In genomic region chr6:20367716-20368485, GRCh38 we compare ENCODE assay signal across 13 cellular contexts. TPM values are rescaled to one million over a fixed set of nuclear protein-coding genes. Genes with fewer than 3 reads are reported as not detected.
A peak's percentile ranks its signal among the peaks of the same experiment; 100 is the strongest.
DNase-seq lines count a peak whose midpoint lies in the region; ATAC-seq and TF ChIP-seq lines count a peak whose summit lies in the region.
"Had no signal": no experiment of that assay in that cellular context is flagged by ENCODE, and none has a peak within 500 bp of the region (broad histone marks: within the 10 kb centered on the region; RNA-seq: fewer than 3 reads in every experiment).

No MANE protein-coding gene starts in this region.

- peaks cover 10% of the 10 kb centered on the region for H3K9me3 Mint-ChIP-seq in activated naive CD4-positive, alpha-beta T cell treated with anti-CD3 and anti-CD28 coated beads, Interleukin-2, amount 50 U/mL, for 24 hours
- H3K9me3 Mint-ChIP-seq: memory B cell had no signal

- peaks cover 2% of the 10 kb centered on the region for H3K36me3 Mint-ChIP-seq in activated naive CD4-positive, alpha-beta T cell treated with anti-CD3 and anti-CD28 coated beads, Interleukin-2, amount 50 U/mL, for 24 hours
- H3K36me3 Mint-ChIP-seq: memory B cell had no signal

- H3K9ac ChIP-seq in GM23248, result no peak overlapping the region

- 76% methylated on average over 2 of the region's 2 CpGs for WGBS in GM23248 (ENCODE audit: low coverage in 1 of 2, low lambda C conversion rate in 2 of 2, missing lambda C conversion rate in 2 of 2), 2 experiments

- H3K27me3 Mint-ChIP-seq in activated naive CD4-positive, alpha-beta T cell treated with anti-CD3 and anti-CD28 coated beads, Interleukin-2, amount 50 U/mL, for 24 hours, result no peaks in the 10 kb centered on the region

- no peak for ATAC-seq in HG03196 (IDR thresholded peaks at IDR 0.05; ENCODE audit: unreplicated experiment)
- ATAC-seq: heart right ventricle, Panc1 had no signal

- H3K9me2 ChIP-seq in GM23248 (ENCODE audit: insufficient read depth), result no peaks in the 10 kb centered on the region

- peaks cover 76% of the 10 kb centered on the region for H3K4me1 Mint-ChIP-seq in activated naive CD4-positive, alpha-beta T cell treated with anti-CD3 and anti-CD28 coated beads, Interleukin-2, amount 50 U/mL, for 24 hours

- H3K4me2 ChIP-seq in GM23248 (ENCODE audit: unreplicated experiment), result no peak overlapping the region

- no peak for TF ChIP-seq CTCF in ascending aorta (IDR thresholded peaks at IDR 0.05)
- TF ChIP-seq CTCF in GM13976 (IDR thresholded peaks at IDR 0.05; ENCODE audit: borderline replicate concordance, control extremely low read depth, extremely low read depth, insufficient read depth, missing control alignments), result no peak

- H3K36me3 ChIP-seq in GM23248 (ENCODE audit: low read depth), result no peaks in the 10 kb centered on the region
- H3K36me3 ChIP-seq in ascending aorta, result no peaks in the 10 kb centered on the region
- H3K36me3 ChIP-seq: heart right ventricle had no signal

- H4K20me1 ChIP-seq in GM23248 (ENCODE audit: insufficient read depth), result no peaks in the 10 kb centered on the region

- H3K4me3 ChIP-seq in GM23248 (no peak overlapping the region), ascending aorta (no peak overlapping the region)
- H3K4me3 ChIP-seq: heart right ventricle had no signal

- H3F3A ChIP-seq in GM23248 (ENCODE audit: insufficient read depth), result no peaks in the 10 kb centered on the region

- H3K27ac Mint-ChIP-seq in activated naive CD4-positive, alpha-beta T cell treated with anti-CD3 and anti-CD28 coated beads, Interleukin-2, amount 50 U/mL, for 24 hours, result peak overlapping the region; percentile 94
- H3K27ac Mint-ChIP-seq: memory B cell had no signal

- H3K79me2 ChIP-seq in GM23248 (ENCODE audit: insufficient read depth), result no peaks in the 10 kb centered on the region

- no peaks in the 10 kb centered on the region for H3K4me1 ChIP-seq in GM23248 (ENCODE audit: insufficient read depth)
- no peaks in the 10 kb centered on the region for H3K4me1 ChIP-seq in ascending aorta
- H3K4me1 ChIP-seq: heart right ventricle had no signal

- no peaks in the 10 kb centered on the region; the same call in 1 of the 2 replicates for H3K27me3 ChIP-seq in GM23248 (replicated peaks; ENCODE audit: insufficient read depth)
- no peaks in the 10 kb centered on the region for H3K27me3 ChIP-seq in ascending aorta

- DNase-seq in Ammon's horn (ENCODE audit: low spot score) (peak; percentile 66), GM23248 (peak; percentile 26), iris pigment epithelial cell (ENCODE audit: low read depth) (peak; percentile 34), ascending aorta (ENCODE audit: low spot score in 2 of 2) (no peak), GM13976 (ENCODE audit: low spot score) (no peak)
- DNase-seq in NK-92 treated with Interleukin-12 subunit alpha and Interleukin-12 subunit beta, amount 100 ng/mL, for 24 hours (lab: John Stamatoyannopoulos, UW), result no peak
- DNase-seq: COR-L47, heart right ventricle, KG1 had no signal

- peak overlapping the region; percentile 66 for H3K4me3 Mint-ChIP-seq in activated naive CD4-positive, alpha-beta T cell treated with anti-CD3 and anti-CD28 coated beads, Interleukin-2, amount 50 U/mL, for 24 hours
- H3K4me3 Mint-ChIP-seq: memory B cell had no signal

- H3K27ac ChIP-seq in GM23248, result no peak overlapping the region
- H3K27ac ChIP-seq in ascending aorta, result no peak overlapping the region

- intact Hi-C loops in ascending aorta (cut with DNase I), result no loop called here

- H3K9me3 ChIP-seq in GM23248 (ENCODE audit: low read depth) (no peaks in the 10 kb centered on the region), ascending aorta (no peaks in the 10 kb centered on the region)
- H3K9me3 ChIP-seq: heart right ventricle had no signal

- in situ Hi-C loops in GM23248 (cut with MboI), result no loop called here
- in situ Hi-C loops in GM13976 (cut with MboI; ENCODE audit: low sequenced_read_pairs, unreplicated experiment), result no loop called here

- H2AFZ ChIP-seq in GM23248, result no peak overlapping the region

RNA-seq across cellular contexts. Expression of gene E2F3, which starts 33.8 kb away (rescaled TPM):
- total RNA-seq in GM23248 (2014; rRNA removed; shearing (Covaris generic)), result 4.1 and 4.8 TPM in 2 replicates
- polyA plus RNA-seq in GM23248 (2016; fragmentation: Nextera tagmentation; extraction: Ambion mirVana), result 6.1 and 7.0 TPM in 2 replicates
- total RNA-seq in ascending aorta, result 1.1 TPM

Comparison
In these comparisons a context has a peak if more than half of its experiments do, and no peak if none do; other contexts are left out.
1. DNase-seq: peak in Ammon's horn (single experiment), GM23248 (single experiment) and iris pigment epithelial cell (single experiment); none in NK-92 treated with Interleukin-12 subunit alpha and Interleukin-12 subunit beta, amount 100 ng/mL, for 24 hours (single experiment), ascending aorta (0 of 2) and GM13976 (single experiment).